In genomic region chr3:47476330-47476626, GRCh38 we compare ENCODE assay signal across 8 cellular contexts. TPM values are rescaled to one million over a fixed set of nuclear protein-coding genes. Genes with fewer than 3 reads are reported as not detected.
A peak's percentile ranks its signal among the peaks of the same experiment; 100 is the strongest.
DNase-seq lines count a peak whose midpoint lies in the region; ATAC-seq and TF ChIP-seq lines count a peak whose summit lies in the region.

No MANE protein-coding gene starts in this region.

- no peaks in the 10 kb centered on the region for H3K36me3 ChIP-seq in heart right ventricle
- H3K36me3 ChIP-seq in body of pancreas (replicated peaks in 1 of 2; ENCODE audit: insufficient read depth in 1 of 2, low read depth in 2 of 2) = no peaks in the 10 kb centered on the region
- H3K36me3 ChIP-seq in mesodermal cell (ENCODE audit: control insufficient read depth, insufficient read depth, low read length) = no peaks in the 10 kb centered on the region
- no peaks in the 10 kb centered on the region for H3K36me3 ChIP-seq in uterus

- WGBS in heart right ventricle, 2 donors = 71 to 73% methylated on average over 5 of the region's 5 CpGs
- 43 to 60% methylated on average over 5 of the region's 5 CpGs for WGBS in body of pancreas, 2 donors
- WGBS in mesodermal cell (ENCODE audit: insufficient coverage in 2 of 2), 2 experiments = 100% methylated on average over 1 of the region's 5 CpGs; no CpG with 5 or more reads in 1 of the 2 experiments

- no peak for ATAC-seq in heart right ventricle
- no peak for ATAC-seq in left ventricle myocardium superior
- ATAC-seq in body of pancreas = no peak
- ATAC-seq in GM19467 (IDR thresholded peaks at IDR 0.05; ENCODE audit: unreplicated experiment) = no peak
- ATAC-seq in GM19328 (IDR thresholded peaks at IDR 0.05; ENCODE audit: unreplicated experiment) = no peak

- peaks cover 7 to 32% (median 20%) of the 10 kb centered on the region in 9 donors for H3K4me1 ChIP-seq in heart right ventricle
- peaks cover 31% of the 10 kb centered on the region for H3K4me1 ChIP-seq in body of pancreas
- no peaks in the 10 kb centered on the region for H3K4me1 ChIP-seq in mesodermal cell (ENCODE audit: control insufficient read depth, insufficient read depth, low read length, poor library complexity, severe bottlenecking)
- H3K4me1 ChIP-seq in uterus = peaks cover 4 to 6% of the 10 kb centered on the region in 2 donors

- TF ChIP-seq POLR2A in body of pancreas (IDR thresholded peaks at IDR 0.05) (no peak), uterus (IDR thresholded peaks at IDR 0.05) (no peak)

- intact Hi-C loops in heart right ventricle (cut with DNase I) (loop anchor here in 7 of 10 donors (1.0 to 5.0 kb wide), 5 partner anchors 34 to 55 kb away; no protein-coding TSS in a partner anchor), left ventricle myocardium superior (cut with micrococcal nuclease) (loop anchor here (10.0 kb wide), 1 partner anchor 51 kb away; no protein-coding TSS in a partner anchor), body of pancreas (cut with DNase I) (loop anchor here (5.0 kb wide), 1 partner anchor 54 kb away; no protein-coding TSS in a partner anchor), uterus (cut with DNase I; ENCODE audit: low total_unique reads) (loop anchor here (2.0 kb wide), 1 partner anchor 55 kb away; no protein-coding TSS in a partner anchor)

- TF ChIP-seq CTCF in heart right ventricle (IDR thresholded peaks at IDR 0.05) (no peak), body of pancreas (IDR thresholded peaks at IDR 0.05) (no peak), uterus (IDR thresholded peaks at IDR 0.05) (no peak)

- no peak for DNase-seq in heart right ventricle
- DNase-seq in left ventricle myocardium superior = no peak
- no peak for DNase-seq in body of pancreas
- no peak for DNase-seq in uterus
- no peak for DNase-seq in pons (ENCODE audit: low spot score)

- H3K9me3 ChIP-seq in heart right ventricle (no peaks in the 10 kb centered on the region), body of pancreas (no peaks in the 10 kb centered on the region), mesodermal cell (ENCODE audit: control insufficient read depth, low read length) (no peaks in the 10 kb centered on the region), uterus (no peaks in the 10 kb centered on the region)

- peak overlapping the region; percentile 62 to 93 (median 86) for H3K27ac ChIP-seq in heart right ventricle
- H3K27ac ChIP-seq in body of pancreas = peak overlapping the region; percentile 69 to 88 (median 80)
- H3K27ac ChIP-seq in mesodermal cell (ENCODE audit: low read depth, low read length, severe bottlenecking) = no peak overlapping the region
- H3K27ac ChIP-seq in uterus = peak overlapping the region; percentile 79 to 93

- H3K27me3 ChIP-seq in heart right ventricle = no peaks in the 10 kb centered on the region
- no peaks in the 10 kb centered on the region for H3K27me3 ChIP-seq in body of pancreas
- no peaks in the 10 kb centered on the region for H3K27me3 ChIP-seq in uterus

- H3K4me3 ChIP-seq in heart right ventricle (peak overlapping the region; percentile 84 to 98 (median 94)), body of pancreas (peak overlapping the region; percentile 87), mesodermal cell (ENCODE audit: extremely low read depth, insufficient read depth, low read length, poor library complexity, severe bottlenecking) (peak overlapping the region; percentile 87), uterus (peak overlapping the region; percentile 50 to 99)

RNA-seq across cellular contexts. Expression of gene SCAP, which starts 0.5 kb away (rescaled TPM):
- total RNA-seq in heart right ventricle (10 to 100 TPM; 31.7 to 56.7 (median 40.4) TPM), left ventricle myocardium superior (53.0 TPM), body of pancreas (100 to 1,000 TPM in 1 of 2 donors, 10 to 100 TPM in 1; 56.6 to 122 TPM), uterus (10 to 100 TPM; 28.7 to 93.0 (median 48.3) TPM)
- polyA plus RNA-seq in heart right ventricle = 10 to 100 TPM; 38.8 to 44.0 TPM
- polyA plus RNA-seq in mesodermal cell (2013, experiment 1 of 2) = 51.3 TPM
- polyA plus RNA-seq in mesodermal cell (2013, experiment 2 of 2) = 38.1 TPM

RNA-seq across cellular contexts. Expression of gene ELP6, which starts 37.2 kb away (rescaled TPM):
- total RNA-seq in heart right ventricle = 10 to 100 TPM; 16.5 to 22.5 (median 20.2) TPM
- 10 to 100 TPM; 24.9 to 31.3 TPM for polyA plus RNA-seq in heart right ventricle
- total RNA-seq in left ventricle myocardium superior = 18.5 TPM
- 10 to 100 TPM; 13.7 to 22.7 TPM for total RNA-seq in body of pancreas
- 33.0 TPM for polyA plus RNA-seq in mesodermal cell (2013, experiment 1 of 2)
- polyA plus RNA-seq in mesodermal cell (2013, experiment 2 of 2) = 25.0 TPM
- total RNA-seq in uterus = 10 to 100 TPM in 3 of 4 donors, 1 to 10 TPM in 1; 6.2 to 33.5 (median 22.5) TPM
